Comparison of ENCODE assay signal across 27 cellular contexts in genomic region chr20:2633381-2633780, GRCh38.
"Had no signal": no experiment of that assay in that cellular context is flagged by ENCODE, and none has a peak within 500 bp of the region (broad histone marks: within the 10 kb centered on the region; RNA-seq: fewer than 3 reads in every experiment).

No MANE protein-coding gene starts in this region.

- H3K9me3 ChIP-seq: neutrophil, stomach, testis, thyroid gland, transverse colon, upper lobe of left lung, vagina had no signal

- H3K4me3 ChIP-seq: heart right ventricle, hepatocyte, left lung, lung, neural progenitor cell, right atrium auricular region, skin epidermis, stomach, testis, thyroid gland, transverse colon, upper lobe of left lung, vagina had no signal

- H3K36me3 ChIP-seq: heart right ventricle, left lung, neural progenitor cell, neutrophil, right atrium auricular region, stomach, thyroid gland, transverse colon, upper lobe of left lung, vagina had no signal

- H3K27me3 ChIP-seq: hepatocyte, right atrium auricular region, testis, thyroid gland, upper lobe of left lung, vagina had no signal

- DNase-seq: heart right ventricle; islet precursor cell; left lung; mesendoderm; naive B cell; natural killer cell; nephron progenitor cell; occipital lobe; stimulated activated CD4-positive, alpha-beta T cell treated with anti-CD3 and anti-CD28 coated beads, Interleukin-1b, Interleukin-23, amount 100 ng/mL, for 48 hours; stimulated activated CD4-positive, alpha-beta T cell treated with anti-CD3 and anti-CD28 coated beads, Interleukin-2, amount 100 ng/mL, for 48 hours; stimulated activated CD4-positive, alpha-beta T cell treated with anti-CD3 and anti-CD28 coated beads, Interleukin-4, amount 100 ng/mL, for 4 hours; stimulated activated CD8-positive, alpha-beta memory T cell treated with anti-CD3 and anti-CD28 coated beads, Interleukin-4, amount 100 ng/mL, for 48 hours; stimulated activated naive CD8-positive, alpha-beta T cell treated with anti-CD3 and anti-CD28 coated beads, Interleukin-15, Interleukin-2, amounts not matched to agents 100 U/mL and 50 U/mL, for 24 hours; stomach; testis; thyroid gland; transverse colon; upper lobe of left lung had no signal

- H3K4me1 ChIP-seq: heart right ventricle, left lung, neural progenitor cell, right atrium auricular region, testis, thyroid gland, transverse colon, upper lobe of left lung, vagina had no signal

- ATAC-seq: heart right ventricle; left lung; natural killer cell; sciatic nerve; stimulated activated memory B cell treated with anti-CD40 and anti-IgM and Interleukin-4, amounts not matched to agents 10 μg/mL and 1 μg/mL and 100 μg/mL, for 72 hours; stimulated activated naive CD8-positive, alpha-beta T cell treated with anti-CD3 and anti-CD28 coated beads, Interleukin-15, Interleukin-2, amounts not matched to agents 100 U/mL and 50 U/mL, for 24 hours had no signal

- H3K27ac ChIP-seq: heart right ventricle, hepatocyte, left lung, neural progenitor cell, neutrophil, right atrium auricular region, skin epidermis, stomach, testis, thyroid gland, transverse colon, upper lobe of left lung, vagina had no signal
